ENCODE assay signal across 10 cellular contexts in genomic region chr11:111512296-111513239, GRCh38. TPM values are rescaled to one million over a fixed set of nuclear protein-coding genes. Genes with fewer than 3 reads are reported as not detected.
DNase-seq lines count a peak whose midpoint lies in the region; ATAC-seq and TF ChIP-seq lines count a peak whose summit lies in the region.
"Had no signal": no experiment of that assay in that cellular context is flagged by ENCODE, and none has a peak within 500 bp of the region (broad histone marks: within the 10 kb centered on the region; RNA-seq: fewer than 3 reads in every experiment).

Gene BTG4, minus strand, starts transcription at chr11:111512386. Its CDS starts 13,610 bp downstream, at chr11:111498776.

- no peaks in the 10 kb centered on the region for H3K9me3 ChIP-seq in T-helper 17 cell (ENCODE audit: control insufficient read depth, low read length, poor library complexity, severe bottlenecking)
- no peaks in the 10 kb centered on the region for H3K9me3 ChIP-seq in naive thymus-derived CD4-positive, alpha-beta T cell (ENCODE audit: control insufficient read depth in 2 of 3, low read length in 3 of 3)
- H3K9me3 ChIP-seq in Caco-2: no peaks in the 10 kb centered on the region

- intact Hi-C loops in naive thymus-derived CD4-positive, alpha-beta T cell (cut with micrococcal nuclease): loop anchor here (1.0 to 2.0 kb wide), 3 partner anchors 14 to 29 kb away; partner anchors contain the start of gene LAYN (in 1 of the 2)
- intact Hi-C loops in Caco-2 (cut with micrococcal nuclease; ENCODE audit: unreplicated experiment): no loop called here

- peaks cover 5 to 10% of the 10 kb centered on the region in 2 donors for H3K27me3 ChIP-seq in naive thymus-derived CD4-positive, alpha-beta T cell (ENCODE audit: control insufficient read depth in 2 of 2, insufficient read depth in 2 of 2, low read length in 2 of 2)
- H3K27me3 ChIP-seq in Caco-2 (replicated peaks; ENCODE audit: control insufficient read depth, insufficient read depth, low read length): no peaks in the 10 kb centered on the region

- H3K4me1 ChIP-seq in naive thymus-derived CD4-positive, alpha-beta T cell (ENCODE audit: control insufficient read depth in 2 of 2, insufficient read depth in 2 of 2, low read length in 2 of 2): peaks cover 0 to 3% of the 10 kb centered on the region in 2 donors
- H3K4me1 ChIP-seq in Caco-2: peaks cover 12% of the 10 kb centered on the region; the same call in 1 of the 2 replicates

- peak in 2 of 3 experiments; percentile 73 to 74 for DNase-seq in NCI-H1417 (lab: John Stamatoyannopoulos, UW)
- no peak for DNase-seq in NCI-H1417 treated with DMSO at 0.1 percent for 48 hours (lab: John Stamatoyannopoulos, UW)
- DNase-seq in T-helper 17 cell: no peak
- peak; percentile 38 for DNase-seq in endothelial cell (ENCODE audit: low spot score)
- DNase-seq in naive thymus-derived CD4-positive, alpha-beta T cell: peak in 8 of 9 donors; percentile 2 to 38 (median 12)
- DNase-seq in Caco-2: no peak

- H3K4me3 ChIP-seq in naive thymus-derived CD4-positive, alpha-beta T cell (ENCODE audit: low read length): no peak within 1 kb of the TSS
- H3K4me3 ChIP-seq in Caco-2 (ENCODE audit: low read depth, low read length): no peak within 1 kb of the TSS

- H3K4me1 Mint-ChIP-seq in T-helper 17 cell: peaks cover 2% of the 10 kb centered on the region
- H3K4me1 Mint-ChIP-seq in endothelial cell (ENCODE audit: unreplicated experiment): peaks cover 3% of the 10 kb centered on the region
- peaks cover 0 to 19% (median 12%) of the 10 kb centered on the region in 7 donors for H3K4me1 Mint-ChIP-seq in naive thymus-derived CD4-positive, alpha-beta T cell
- H3K4me1 Mint-ChIP-seq in Caco-2 (ENCODE audit: low read depth, unreplicated experiment): no peaks in the 10 kb centered on the region

- peak; percentile 63 for ATAC-seq in T-helper 17 cell
- peak; percentile 53 for ATAC-seq in naive thymus-derived CD4-positive, alpha-beta T cell
- no peak for ATAC-seq in GM19463 (IDR thresholded peaks at IDR 0.05; ENCODE audit: unreplicated experiment)
- ATAC-seq in GM18517 (IDR thresholded peaks at IDR 0.05; ENCODE audit: unreplicated experiment): no peak

- no peaks in the 10 kb centered on the region for H3K9me3 Mint-ChIP-seq in endothelial cell (ENCODE audit: unreplicated experiment)
- H3K9me3 Mint-ChIP-seq in naive thymus-derived CD4-positive, alpha-beta T cell: peaks cover 0 to 4% (median 0%) of the 10 kb centered on the region in 11 donors
- peaks cover 5% of the 10 kb centered on the region for H3K9me3 Mint-ChIP-seq in Caco-2 (ENCODE audit: unreplicated experiment)

- no peak within 1 kb of the TSS for H3K27ac ChIP-seq in naive thymus-derived CD4-positive, alpha-beta T cell (ENCODE audit: low read depth, low read length)
- H3K27ac ChIP-seq: BLaER1 treated with 17β-estradiol and CSF1 and Interleukin-3, amounts not matched to agents 10 nM and 100 nM; VCaP had no signal

- POLR2A ChIA-PET in naive thymus-derived CD4-positive, alpha-beta T cell (lab: Charles Lee): no interaction called here
- POLR2A ChIA-PET in Caco-2 (lab: Charles Lee): no interaction called here

- CTCF ChIA-PET in naive thymus-derived CD4-positive, alpha-beta T cell (lab: Charles Lee): interaction anchor here (0.7 kb wide), 1 partner anchor 11 kb away, joined by 3 read pairs; no protein-coding TSS in a partner anchor
- CTCF ChIA-PET in Caco-2 (lab: Charles Lee): no interaction called here

- H3K4me3 Mint-ChIP-seq in T-helper 17 cell (peak within 1 kb of the TSS; percentile 75), endothelial cell (ENCODE audit: unreplicated experiment) (peak within 1 kb of the TSS; percentile 82), Caco-2 (ENCODE audit: unreplicated experiment) (no peak within 1 kb of the TSS)
- H3K4me3 Mint-ChIP-seq in naive thymus-derived CD4-positive, alpha-beta T cell: peak within 1 kb of the TSS; percentile 22 to 83 (median 66)

- no peak for TF ChIP-seq CTCF in endothelial cell (IDR thresholded peaks at IDR 0.05; ENCODE audit: unreplicated experiment)
- TF ChIP-seq CTCF in Caco-2 (IDR thresholded peaks at IDR 0.05; ENCODE audit: insufficient read depth in 1 of 2, low read depth in 1 of 2, low read length in 1 of 2, severe bottlenecking in 1 of 2, unreplicated experiment in 1 of 2): no peak

- H3K36me3 ChIP-seq in naive thymus-derived CD4-positive, alpha-beta T cell (ENCODE audit: control insufficient read depth in 2 of 3, insufficient read depth in 3 of 3, low read length in 3 of 3): no peaks in the 10 kb centered on the region
- H3K36me3 ChIP-seq in Caco-2 (ENCODE audit: control insufficient read depth, insufficient read depth, low read length): no peaks in the 10 kb centered on the region
- H3K36me3 ChIP-seq: BLaER1 treated with 17β-estradiol and CSF1 and Interleukin-3, amounts not matched to agents 10 nM and 100 nM had no signal

- no peak within 1 kb of the TSS for H3K27ac Mint-ChIP-seq in T-helper 17 cell
- peak within 1 kb of the TSS; percentile 51 for H3K27ac Mint-ChIP-seq in endothelial cell (ENCODE audit: unreplicated experiment)
- peak within 1 kb of the TSS in 1 of 9 donors; percentile 44 for H3K27ac Mint-ChIP-seq in naive thymus-derived CD4-positive, alpha-beta T cell
- no peak within 1 kb of the TSS for H3K27ac Mint-ChIP-seq in Caco-2 (ENCODE audit: unreplicated experiment)

- no TSS peak for BruUV-seq in Caco-2 (replicated peaks; lab: Mats Ljungman, UMichigan)

- H3K36me3 Mint-ChIP-seq in T-helper 17 cell (ENCODE audit: low read depth): no peaks in the 10 kb centered on the region
- no peaks in the 10 kb centered on the region for H3K36me3 Mint-ChIP-seq in endothelial cell (ENCODE audit: low read depth, unreplicated experiment)
- H3K36me3 Mint-ChIP-seq in naive thymus-derived CD4-positive, alpha-beta T cell: peaks cover 0 to 4% (median 2%) of the 10 kb centered on the region in 5 donors
- no peaks in the 10 kb centered on the region for H3K36me3 Mint-ChIP-seq in Caco-2 (ENCODE audit: insufficient read depth, unreplicated experiment)

- peaks cover 27% of the 10 kb centered on the region for H3K27me3 Mint-ChIP-seq in T-helper 17 cell
- H3K27me3 Mint-ChIP-seq in endothelial cell (ENCODE audit: unreplicated experiment): peaks cover 7% of the 10 kb centered on the region
- peaks cover 48 to 69% (median 54%) of the 10 kb centered on the region in 5 donors for H3K27me3 Mint-ChIP-seq in naive thymus-derived CD4-positive, alpha-beta T cell
- H3K27me3 Mint-ChIP-seq in Caco-2 (ENCODE audit: insufficient read depth, unreplicated experiment): peaks cover 10% of the 10 kb centered on the region

RNA-seq across cellular contexts. Expression of gene BTG4, which starts in this region (rescaled TPM):
- total RNA-seq in T-helper 17 cell: not detected
- total RNA-seq in endothelial cell (ENCODE audit: unreplicated experiment): not detected
- total RNA-seq in naive thymus-derived CD4-positive, alpha-beta T cell: not detected
- polyA plus RNA-seq in naive thymus-derived CD4-positive, alpha-beta T cell: not detected
- total RNA-seq in Caco-2 (2022): 0.61 and 1.2 TPM in 2 replicates

Comparison
In these comparisons a context has a peak if more than half of its experiments do, and no peak if none do; other contexts are left out.
1. DNase-seq: peak in NCI-H1417 (2 of 3); none in NCI-H1417 treated with DMSO at 0.1 percent for 48 hours (single experiment), T-helper 17 cell (0 of 3) and Caco-2 (0 of 2).
2. Peak in ATAC-seq in T-helper 17 cell; RNA of the gene not detected or under 1 TPM.
3. Peak in DNase-seq in endothelial cell; RNA of the gene not detected or under 1 TPM.
4. Peak in DNase-seq and ATAC-seq in naive thymus-derived CD4-positive, alpha-beta T cell; RNA of the gene not detected or under 1 TPM.